Comparison of ENCODE assay signal across 30 cellular contexts in genomic region chr6:168047841-168048723, GRCh38.
A peak's percentile ranks its signal among the peaks of the same experiment; 100 is the strongest.
DNase-seq lines count a peak whose midpoint lies in the region; ATAC-seq lines count a peak whose summit lies in the region.
"Had no signal": no experiment of that assay in that cellular context is flagged by ENCODE, and none has a peak within 500 bp of the region (broad histone marks: within the 10 kb centered on the region; RNA-seq: fewer than 3 reads in every experiment).

No MANE protein-coding gene starts in this region.

- H3K27ac ChIP-seq in caudate nucleus (ENCODE audit: low read depth, low read length) (peak overlapping the region; percentile 97), layer of hippocampus (ENCODE audit: low read depth, low read length) (peak overlapping the region; percentile 76)
- H3K27ac ChIP-seq: brain microvascular endothelial cell, GM23248, heart left ventricle, thoracic aorta, VCaP had no signal

- DNase-seq in C1 segment of cervical spinal cord (lab: John Stamatoyannopoulos, UW), result peak in 11 of 14 donors; percentile 31 to 84 (median 72)
- peak in 59 of 61 donors; percentile 29 to 91 (median 75) for DNase-seq in caudate nucleus (lab: John Stamatoyannopoulos, UW)
- peak; percentile 91 for DNase-seq in putamen (ENCODE audit: low spot score)
- DNase-seq in NCI-H510A (lab: John Stamatoyannopoulos, UW), result no peak
- DNase-seq in stimulated activated naive CD4-positive, alpha-beta T cell treated with Interleukin-2 at 50 U/mL for 16 hours (lab: John Stamatoyannopoulos, UW), result no peak
- DNase-seq in activated CD4-positive, alpha-beta T cell treated with anti-CD3 and anti-CD28 coated beads, Interleukin-2, amount 50 U/mL, for 48 hours, result no peak
- DNase-seq: activated CD4-positive, alpha-beta T cell treated with anti-CD3 and anti-CD28 coated beads, Interleukin-2, amount 10 ng/mL, durations not matched to agents 24 days and 14 days; activated naive CD4-positive, alpha-beta T cell; activated T-cell treated with anti-CD3 and anti-CD28 coated beads, Interleukin-2, amount 50 U/mL, for 4 hours; brain microvascular endothelial cell; CD4-positive, CD25-positive, alpha-beta regulatory T cell; effector memory CD4-positive, alpha-beta T cell; GM23248; left colon; naive thymus-derived CD4-positive, alpha-beta T cell; NCI-H1105; NCI-H2081; NCI-H2227 treated with DMSO at 0.1 percent for 48 hours; NCI-H69; retina; stimulated activated CD4-positive, alpha-beta T cell treated with anti-CD3 and anti-CD28 coated beads, Interleukin-12 subunit alpha, Interleukin-12 subunit beta, amount 100 ng/mL, for 4 hours; stimulated activated CD4-positive, alpha-beta T cell treated with anti-CD3 and anti-CD28 coated beads, Interleukin-4, amount 100 ng/mL, for 1 hour; SW 1271; T-helper 9 cell had no signal

- no peaks in the 10 kb centered on the region for H3K27me3 ChIP-seq in layer of hippocampus (ENCODE audit: control insufficient read depth, insufficient read depth, low read length)
- H3K27me3 ChIP-seq: brain microvascular endothelial cell, heart left ventricle had no signal

- no peak for ATAC-seq in HG03342 (IDR thresholded peaks at IDR 0.05; ENCODE audit: unreplicated experiment)
- ATAC-seq: activated T-cell treated with anti-CD3 and anti-CD28 coated beads, Interleukin-2, amount 50 U/mL, for 4 hours; heart left ventricle; left colon; naive thymus-derived CD4-positive, alpha-beta T cell; Panc1 had no signal

Comparison
In these comparisons a context has a peak if more than half of its experiments do, and no peak if none do; other contexts are left out.
1. DNase-seq: peak in C1 segment of cervical spinal cord (11 of 14), caudate nucleus (59 of 61) and putamen (single experiment); none in NCI-H510A (single experiment), stimulated activated naive CD4-positive, alpha-beta T cell treated with Interleukin-2 at 50 U/mL for 16 hours (single experiment) and activated CD4-positive, alpha-beta T cell treated with anti-CD3 and anti-CD28 coated beads, Interleukin-2, amount 50 U/mL, for 48 hours (0 of 2).